In the genomic region with DNA sequence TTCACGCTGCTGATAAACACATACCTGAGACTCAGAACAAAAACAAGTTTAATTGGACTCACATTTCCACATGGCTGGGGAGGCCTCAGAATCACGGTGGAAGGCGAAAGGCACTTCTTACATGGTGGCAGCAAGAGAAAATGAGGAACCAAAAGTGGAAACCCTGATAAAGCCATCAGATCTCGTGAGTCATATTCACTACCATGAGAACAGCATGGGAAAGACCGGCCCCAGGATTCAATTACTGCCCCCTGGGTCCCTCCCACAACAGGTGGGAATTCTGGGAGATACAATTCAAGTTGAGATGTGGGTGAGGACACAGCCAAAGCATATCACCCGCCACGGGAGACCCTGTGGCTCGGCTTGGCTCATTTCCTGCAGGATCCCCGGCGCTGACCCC, we compare ENCODE assay signal across 1 cellular context.
TF ChIP-seq lines count a peak whose summit lies in the region.

No MANE protein-coding gene starts in this region.

TF ChIP-seq in endothelial cell of umbilical vein, 7 proteins besides CTCF, POLR2A, EP300 and RAD21 (continued from another document):
- no peak for TF ChIP-seq GATA2 (IDR thresholded peaks at IDR 0.05; ENCODE audit: insufficient read depth, insufficient read length, low read depth, low read length)
- no peak for TF ChIP-seq JUN (IDR thresholded peaks at IDR 0.05; ENCODE audit: borderline replicate concordance, insufficient read depth, insufficient read length, low read depth)
- no peak for TF ChIP-seq MYC (IDR thresholded peaks at IDR 0.05; ENCODE audit: low read depth, low read length)
- TF ChIP-seq, protein P1, sequence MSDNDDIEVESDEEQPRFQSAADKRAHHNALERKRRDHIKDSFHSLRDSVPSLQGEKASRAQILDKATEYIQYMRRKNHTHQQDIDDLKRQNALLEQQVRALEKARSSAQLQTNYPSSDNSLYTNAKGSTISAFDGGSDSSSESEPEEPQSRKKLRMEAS (IDR thresholded peaks at IDR 0.05; ENCODE audit: insufficient read depth, insufficient read length), result no peak
- no peak for TF ChIP-seq FOS (IDR thresholded peaks at IDR 0.05; ENCODE audit: borderline replicate concordance, insufficient read depth, low read length)
